1 cellular context compared by ENCODE assay signal in the genomic region with DNA sequence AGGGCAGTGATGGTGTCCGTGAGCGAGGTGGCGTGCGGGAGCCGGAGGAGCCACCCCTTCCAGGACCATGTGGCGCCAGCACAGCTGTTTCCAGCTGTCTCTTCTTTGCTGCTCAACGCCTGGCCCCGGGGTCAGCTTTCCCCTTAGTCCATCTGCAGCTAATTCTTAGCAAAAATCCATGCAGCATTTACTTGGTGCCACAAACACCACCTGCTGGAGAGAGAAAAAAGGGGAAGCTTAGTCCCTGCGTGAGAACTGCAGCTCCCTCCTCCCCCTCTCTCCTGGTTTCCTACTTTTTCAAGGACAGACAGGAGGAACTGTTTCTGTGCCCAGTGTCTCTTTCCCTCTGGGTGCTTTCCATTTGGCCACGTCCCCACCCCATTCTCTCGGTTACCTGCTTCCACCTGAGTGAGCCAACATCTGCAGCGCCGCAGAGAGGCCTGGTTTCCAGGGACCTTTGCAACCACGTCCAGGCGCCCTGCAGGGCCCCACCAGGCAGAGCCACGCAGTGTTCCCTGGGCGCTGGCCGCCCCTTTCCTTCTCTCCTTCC.
TF ChIP-seq lines count a peak whose summit lies in the region.

No MANE protein-coding gene starts in this region.

TF ChIP-seq in HepG2, 621 proteins besides CTCF, POLR2A, EP300 and RAD21 (continued from another document):
- TF ChIP-seq, protein P1, sequence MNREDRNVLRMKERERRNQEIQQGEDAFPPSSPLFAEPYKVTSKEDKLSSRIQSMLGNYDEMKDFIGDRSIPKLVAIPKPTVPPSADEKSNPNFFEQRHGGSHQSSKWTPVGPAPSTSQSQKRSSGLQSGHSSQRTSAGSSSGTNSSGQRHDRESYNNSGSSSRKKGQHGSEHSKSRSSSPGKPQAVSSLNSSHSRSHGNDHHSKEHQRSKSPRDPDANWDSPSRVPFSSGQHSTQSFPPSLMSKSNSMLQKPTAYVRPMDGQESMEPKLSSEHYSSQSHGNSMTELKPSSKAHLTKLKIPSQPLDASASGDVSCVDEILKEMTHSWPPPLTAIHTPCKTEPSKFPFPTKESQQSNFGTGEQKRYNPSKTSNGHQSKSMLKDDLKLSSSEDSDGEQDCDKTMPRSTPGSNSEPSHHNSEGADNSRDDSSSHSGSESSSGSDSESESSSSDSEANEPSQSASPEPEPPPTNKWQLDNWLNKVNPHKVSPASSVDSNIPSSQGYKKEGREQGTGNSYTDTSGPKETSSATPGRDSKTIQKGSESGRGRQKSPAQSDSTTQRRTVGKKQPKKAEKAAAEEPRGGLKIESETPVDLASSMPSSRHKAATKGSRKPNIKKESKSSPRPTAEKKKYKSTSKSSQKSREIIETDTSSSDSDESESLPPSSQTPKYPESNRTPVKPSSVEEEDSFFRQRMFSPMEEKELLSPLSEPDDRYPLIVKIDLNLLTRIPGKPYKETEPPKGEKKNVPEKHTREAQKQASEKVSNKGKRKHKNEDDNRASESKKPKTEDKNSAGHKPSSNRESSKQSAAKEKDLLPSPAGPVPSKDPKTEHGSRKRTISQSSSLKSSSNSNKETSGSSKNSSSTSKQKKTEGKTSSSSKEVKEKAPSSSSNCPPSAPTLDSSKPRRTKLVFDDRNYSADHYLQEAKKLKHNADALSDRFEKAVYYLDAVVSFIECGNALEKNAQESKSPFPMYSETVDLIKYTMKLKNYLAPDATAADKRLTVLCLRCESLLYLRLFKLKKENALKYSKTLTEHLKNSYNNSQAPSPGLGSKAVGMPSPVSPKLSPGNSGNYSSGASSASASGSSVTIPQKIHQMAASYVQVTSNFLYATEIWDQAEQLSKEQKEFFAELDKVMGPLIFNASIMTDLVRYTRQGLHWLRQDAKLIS (CRISPR knock-in tag; IDR thresholded peaks at IDR 0.05), result no peak
- TF ChIP-seq, protein P2, sequence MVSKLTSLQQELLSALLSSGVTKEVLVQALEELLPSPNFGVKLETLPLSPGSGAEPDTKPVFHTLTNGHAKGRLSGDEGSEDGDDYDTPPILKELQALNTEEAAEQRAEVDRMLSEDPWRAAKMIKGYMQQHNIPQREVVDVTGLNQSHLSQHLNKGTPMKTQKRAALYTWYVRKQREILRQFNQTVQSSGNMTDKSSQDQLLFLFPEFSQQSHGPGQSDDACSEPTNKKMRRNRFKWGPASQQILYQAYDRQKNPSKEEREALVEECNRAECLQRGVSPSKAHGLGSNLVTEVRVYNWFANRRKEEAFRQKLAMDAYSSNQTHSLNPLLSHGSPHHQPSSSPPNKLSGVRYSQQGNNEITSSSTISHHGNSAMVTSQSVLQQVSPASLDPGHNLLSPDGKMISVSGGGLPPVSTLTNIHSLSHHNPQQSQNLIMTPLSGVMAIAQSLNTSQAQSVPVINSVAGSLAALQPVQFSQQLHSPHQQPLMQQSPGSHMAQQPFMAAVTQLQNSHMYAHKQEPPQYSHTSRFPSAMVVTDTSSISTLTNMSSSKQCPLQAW (CRISPR knock-in tag; IDR thresholded peaks at IDR 0.05), result 0 out of 2 replicates have a peak, but pooled peaks have one; percentile 24
- TF ChIP-seq, protein P3, sequence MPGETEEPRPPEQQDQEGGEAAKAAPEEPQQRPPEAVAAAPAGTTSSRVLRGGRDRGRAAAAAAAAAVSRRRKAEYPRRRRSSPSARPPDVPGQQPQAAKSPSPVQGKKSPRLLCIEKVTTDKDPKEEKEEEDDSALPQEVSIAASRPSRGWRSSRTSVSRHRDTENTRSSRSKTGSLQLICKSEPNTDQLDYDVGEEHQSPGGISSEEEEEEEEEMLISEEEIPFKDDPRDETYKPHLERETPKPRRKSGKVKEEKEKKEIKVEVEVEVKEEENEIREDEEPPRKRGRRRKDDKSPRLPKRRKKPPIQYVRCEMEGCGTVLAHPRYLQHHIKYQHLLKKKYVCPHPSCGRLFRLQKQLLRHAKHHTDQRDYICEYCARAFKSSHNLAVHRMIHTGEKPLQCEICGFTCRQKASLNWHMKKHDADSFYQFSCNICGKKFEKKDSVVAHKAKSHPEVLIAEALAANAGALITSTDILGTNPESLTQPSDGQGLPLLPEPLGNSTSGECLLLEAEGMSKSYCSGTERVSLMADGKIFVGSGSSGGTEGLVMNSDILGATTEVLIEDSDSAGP (CRISPR knock-in tag; IDR thresholded peaks at IDR 0.05; ENCODE audit: borderline replicate concordance), result 0 out of 2 replicates have a peak, but pooled peaks have one; percentile 10
- TF ChIP-seq ELF4 (CRISPR knock-in tag; IDR thresholded peaks at IDR 0.05; ENCODE audit: borderline replicate concordance) (no peak), XBP1 (CRISPR knock-in tag; IDR thresholded peaks at IDR 0.05) (no peak), ZNF660 (CRISPR knock-in tag; IDR thresholded peaks at IDR 0.05; ENCODE audit: borderline replicate concordance, low read depth) (no peak), XRCC5 (optimal IDR thresholded peaks at IDR 0.05; ENCODE audit: low read length) (peak; percentile 69), PHF5A (CRISPR knock-in tag; IDR thresholded peaks at IDR 0.05; ENCODE audit: low read depth, unreplicated experiment) (no peak), ZNF264 (CRISPR knock-in tag; IDR thresholded peaks at IDR 0.05) (0 out of 2 replicates have a peak, but pooled peaks have one; percentile 35), PCBP2 (optimal IDR thresholded peaks at IDR 0.05; ENCODE audit: low read depth, low read length, poor library complexity, severe bottlenecking) (no peak)
- TF ChIP-seq, protein P4, sequence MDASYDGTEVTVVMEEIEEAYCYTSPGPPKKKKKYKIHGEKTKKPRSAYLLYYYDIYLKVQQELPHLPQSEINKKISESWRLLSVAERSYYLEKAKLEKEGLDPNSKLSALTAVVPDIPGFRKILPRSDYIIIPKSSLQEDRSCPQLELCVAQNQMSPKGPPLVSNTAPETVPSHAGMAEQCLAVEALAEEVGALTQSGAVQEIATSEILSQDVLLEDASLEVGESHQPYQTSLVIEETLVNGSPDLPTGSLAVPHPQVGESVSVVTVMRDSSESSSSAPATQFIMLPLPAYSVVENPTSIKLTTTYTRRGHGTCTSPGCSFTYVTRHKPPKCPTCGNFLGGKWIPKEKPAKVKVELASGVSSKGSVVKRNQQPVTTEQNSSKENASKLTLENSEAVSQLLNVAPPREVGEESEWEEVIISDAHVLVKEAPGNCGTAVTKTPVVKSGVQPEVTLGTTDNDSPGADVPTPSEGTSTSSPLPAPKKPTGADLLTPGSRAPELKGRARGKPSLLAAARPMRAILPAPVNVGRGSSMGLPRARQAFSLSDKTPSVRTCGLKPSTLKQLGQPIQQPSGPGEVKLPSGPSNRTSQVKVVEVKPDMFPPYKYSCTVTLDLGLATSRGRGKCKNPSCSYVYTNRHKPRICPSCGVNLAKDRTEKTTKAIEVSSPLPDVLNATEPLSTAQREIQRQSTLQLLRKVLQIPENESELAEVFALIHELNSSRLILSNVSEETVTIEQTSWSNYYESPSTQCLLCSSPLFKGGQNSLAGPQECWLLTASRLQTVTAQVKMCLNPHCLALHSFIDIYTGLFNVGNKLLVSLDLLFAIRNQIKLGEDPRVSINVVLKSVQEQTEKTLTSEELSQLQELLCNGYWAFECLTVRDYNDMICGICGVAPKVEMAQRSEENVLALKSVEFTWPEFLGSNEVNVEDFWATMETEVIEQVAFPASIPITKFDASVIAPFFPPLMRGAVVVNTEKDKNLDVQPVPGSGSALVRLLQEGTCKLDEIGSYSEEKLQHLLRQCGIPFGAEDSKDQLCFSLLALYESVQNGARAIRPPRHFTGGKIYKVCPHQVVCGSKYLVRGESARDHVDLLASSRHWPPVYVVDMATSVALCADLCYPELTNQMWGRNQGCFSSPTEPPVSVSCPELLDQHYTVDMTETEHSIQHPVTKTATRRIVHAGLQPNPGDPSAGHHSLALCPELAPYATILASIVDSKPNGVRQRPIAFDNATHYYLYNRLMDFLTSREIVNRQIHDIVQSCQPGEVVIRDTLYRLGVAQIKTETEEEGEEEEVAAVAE (CRISPR knock-in tag; IDR thresholded peaks at IDR 0.05; ENCODE audit: borderline replicate concordance), result no peak
